In the genomic region with DNA sequence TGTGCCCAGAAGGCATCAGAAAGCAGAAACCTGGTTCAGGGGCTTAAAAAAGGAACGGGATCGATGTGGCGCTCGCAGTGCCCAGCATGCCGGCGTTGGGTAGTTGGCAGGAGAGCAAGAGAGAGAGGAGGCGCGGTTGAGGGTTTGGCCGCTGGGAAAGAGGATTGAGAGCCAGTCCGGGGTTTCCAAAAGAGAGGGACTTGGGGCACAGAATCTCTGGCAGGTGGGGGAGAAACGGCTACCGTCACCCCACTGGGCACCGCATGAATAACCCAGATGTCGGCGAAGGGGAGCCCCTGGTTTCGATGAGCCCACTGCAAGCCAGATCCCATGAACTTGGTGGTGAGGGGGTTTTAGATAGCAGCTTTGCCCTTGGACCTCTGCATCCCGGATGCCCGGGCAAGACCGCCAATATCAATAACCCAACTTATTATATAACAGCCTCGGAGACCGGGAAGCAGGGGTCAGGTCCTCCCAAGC, we compare ENCODE assay signal across 8 cellular contexts.
DNase-seq lines count a peak whose midpoint lies in the region; ATAC-seq and TF ChIP-seq lines count a peak whose summit lies in the region.

No MANE protein-coding gene starts in this region.

- TF ChIP-seq CTCF in CD14-positive monocyte (IDR thresholded peaks at IDR 0.05) (no peak), astrocyte of the spinal cord (IDR thresholded peaks at IDR 0.05; ENCODE audit: low read depth, low read length) (no peak)

- peaks cover 40% of the 10 kb centered on the region for H3K4me1 Mint-ChIP-seq in CD14-positive monocyte

- peak overlapping the region; percentile 76 for H3K27ac ChIP-seq in HUES64 (ENCODE audit: low read depth, low read length)

- peak overlapping the region; percentile 87 to 97 for H3K4me3 Mint-ChIP-seq in CD14-positive monocyte

- WGBS in HUES64 = 6% methylated on average over 21 of the region's 21 CpGs

- peak overlapping the region; percentile 68 for H3K9ac ChIP-seq in HUES64 (ENCODE audit: low read depth, low read length)

- in situ Hi-C loops in astrocyte of the spinal cord (cut with HindIII; ENCODE audit: low sequenced_read_pairs) = no loop called here

- peaks cover 0 to 5% (median 0%) of the 10 kb centered on the region in 7 donors for H3K9me3 Mint-ChIP-seq in CD14-positive monocyte

- peaks cover 24 to 33% (median 26%) of the 10 kb centered on the region in 3 donors for H3K27me3 Mint-ChIP-seq in CD14-positive monocyte (ENCODE audit: low read depth in 3 of 3)

- intact Hi-C loops in CD14-positive monocyte (cut with micrococcal nuclease) = loop anchor here (1.0 to 10.0 kb wide), 5 partner anchors 80 to 603 kb away; a partner anchor contains a TSS

- H3K36me3 Mint-ChIP-seq in CD14-positive monocyte = no peaks in the 10 kb centered on the region

- DNase-seq in CD14-positive monocyte (ENCODE audit: low spot score) = no peak
- DNase-seq in astrocyte of the spinal cord (ENCODE audit: low read depth, low spot score) = no peak
- DNase-seq in left lobe of liver (ENCODE audit: low spot score) = peak; percentile 77
- peak; percentile 65 for DNase-seq in superior temporal gyrus (ENCODE audit: extremely low spot score)
- no peak for DNase-seq in NCI-H345 treated with DMSO at 0.1 percent for 48 hours (lab: John Stamatoyannopoulos, UW; ENCODE audit: unreplicated experiment)

- peaks cover 20% of the 10 kb centered on the region for H3K27me3 ChIP-seq in HUES64 (ENCODE audit: insufficient read depth, low read length)

- no peaks in the 10 kb centered on the region for H3K9me3 ChIP-seq in HUES64 (ENCODE audit: insufficient read depth, low read depth, low read length)

- peaks cover 32% of the 10 kb centered on the region for H3K4me1 ChIP-seq in HUES64 (ENCODE audit: insufficient read depth, low read length)

- H3K4me3 ChIP-seq in HUES64 (ENCODE audit: low read length) (peak overlapping the region; percentile 52), astrocyte of the spinal cord (ENCODE audit: low read depth, low read length) (peak overlapping the region; percentile 26)

- peak overlapping the region in 6 of 7 donors; percentile 18 to 86 (median 56) for H3K27ac Mint-ChIP-seq in CD14-positive monocyte

- no peaks in the 10 kb centered on the region for H3K36me3 ChIP-seq in HUES64 (ENCODE audit: insufficient read depth, low read length)

- peak; percentile 46 for ATAC-seq in left lobe of liver
- ATAC-seq in HG03342 (IDR thresholded peaks at IDR 0.05; ENCODE audit: unreplicated experiment) = no peak
- ATAC-seq in HG02678 (IDR thresholded peaks at IDR 0.05; ENCODE audit: unreplicated experiment) = no peak

Comparison
In these comparisons a context has a peak if more than half of its experiments do, and no peak if none do; other contexts are left out.
1. DNase-seq: peak in left lobe of liver (single experiment) and superior temporal gyrus (single experiment); none in CD14-positive monocyte (single experiment), astrocyte of the spinal cord (single experiment) and NCI-H345 treated with DMSO at 0.1 percent for 48 hours (single experiment).